In the genomic region with DNA sequence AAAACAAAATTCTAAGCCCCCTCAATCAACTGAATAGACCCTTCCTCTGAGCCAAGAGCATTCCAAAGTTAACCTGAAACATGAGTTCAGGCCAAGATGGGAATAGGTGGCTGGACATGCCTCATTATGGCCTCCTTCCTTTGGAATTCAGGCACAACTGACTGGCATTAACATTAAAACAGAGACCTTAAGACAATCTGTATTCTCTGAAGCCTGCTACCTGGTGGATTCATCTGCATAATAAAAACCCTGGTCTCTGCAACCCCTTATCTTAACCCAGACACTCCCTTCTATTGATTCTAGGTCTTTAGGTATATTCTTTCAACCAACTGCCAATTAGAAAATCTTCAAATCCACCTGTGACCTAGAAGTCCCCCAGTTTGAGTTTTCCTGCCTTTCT, we compare ENCODE assay signal across 1 cellular context.
A peak's percentile ranks its signal among the peaks of the same experiment; 100 is the strongest.
TF ChIP-seq lines count a peak whose summit lies in the region.

No MANE protein-coding gene starts in this region.

TF ChIP-seq in WTC11, 78 proteins besides CTCF, POLR2A, EP300 and RAD21 (continued from another document):
- TF ChIP-seq, protein P1, sequence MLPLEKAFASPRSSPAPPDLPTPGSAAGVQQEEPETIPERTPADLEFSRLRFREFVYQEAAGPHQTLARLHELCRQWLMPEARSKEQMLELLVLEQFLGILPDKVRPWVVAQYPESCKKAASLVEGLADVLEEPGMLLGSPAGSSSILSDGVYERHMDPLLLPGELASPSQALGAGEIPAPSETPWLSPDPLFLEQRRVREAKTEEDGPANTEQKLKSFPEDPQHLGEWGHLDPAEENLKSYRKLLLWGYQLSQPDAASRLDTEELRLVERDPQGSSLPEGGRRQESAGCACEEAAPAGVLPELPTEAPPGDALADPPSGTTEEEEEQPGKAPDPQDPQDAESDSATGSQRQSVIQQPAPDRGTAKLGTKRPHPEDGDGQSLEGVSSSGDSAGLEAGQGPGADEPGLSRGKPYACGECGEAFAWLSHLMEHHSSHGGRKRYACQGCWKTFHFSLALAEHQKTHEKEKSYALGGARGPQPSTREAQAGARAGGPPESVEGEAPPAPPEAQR (CRISPR knock-in tag; IDR thresholded peaks at IDR 0.05), result 0 out of 2 replicates have a peak, but pooled peaks have one; percentile 52
- TF ChIP-seq ETV6 (CRISPR knock-in tag; IDR thresholded peaks at IDR 0.05), result 0 out of 2 replicates have a peak, but pooled peaks have one; percentile 23
TF ChIP-seq in WTC11: peak in this region for 5.
